In genomic region chr19:23283925-23284324, GRCh38 we compare ENCODE assay signal across 8 cellular contexts. TPM values are rescaled to one million over a fixed set of nuclear protein-coding genes. Genes with fewer than 3 reads are reported as not detected.
DNase-seq lines count a peak whose midpoint lies in the region; ATAC-seq and TF ChIP-seq lines count a peak whose summit lies in the region.

No MANE protein-coding gene starts in this region.

- in situ Hi-C loops in ACHN (cut with HindIII; ENCODE audit: low pct_ligation_motif_present, low pct_unique_long_range_greater_than_20kb, low sequenced_read_pairs) (no loop called here), GM13976 (cut with MboI; ENCODE audit: low sequenced_read_pairs, unreplicated experiment) (no loop called here)

- intact Hi-C loops in right cardiac atrium (cut with DNase I), result no loop called here

- H3K4me1 ChIP-seq in right cardiac atrium (ENCODE audit: control insufficient read depth, insufficient read depth, low read length), result no peaks in the 10 kb centered on the region

- H3K9me3 ChIP-seq in right cardiac atrium (ENCODE audit: control insufficient read depth, low read length), result peaks cover 2% of the 10 kb centered on the region

- 15% methylated on average over 6 of the region's 6 CpGs for WGBS in right cardiac atrium

- DNase-seq in ACHN (peak; percentile 39), GM13976 (ENCODE audit: low spot score) (no peak), RKO (ENCODE audit: low spot score) (peak; percentile 82), right cardiac atrium (peak; percentile 34 to 75 (median 68))
- peak; percentile 71 for DNase-seq in activated naive CD4-positive, alpha-beta T cell treated with Interleukin-2 at 50 U/mL for 16 hours
- peak; percentile 29 to 48 (median 42) for DNase-seq in stimulated activated CD4-positive, alpha-beta T cell treated with anti-CD3 and anti-CD28 coated beads, Interleukin-1b, Interleukin-23, amount 100 ng/mL, for 24 hours (ENCODE audit: low read depth in 4 of 4, low spot score in 1 of 4)

- ATAC-seq in right cardiac atrium (peak in 1 of 2 donors; percentile 77), HG03045 (IDR thresholded peaks at IDR 0.05; ENCODE audit: unreplicated experiment) (no peak), HG03520 (IDR thresholded peaks at IDR 0.05; ENCODE audit: unreplicated experiment) (no peak)

- no peak overlapping the region for H3K27ac ChIP-seq in right cardiac atrium (ENCODE audit: low read length)

- no peak overlapping the region for H3K4me3 ChIP-seq in right cardiac atrium (ENCODE audit: low read length)

- TF ChIP-seq CTCF in GM13976 (IDR thresholded peaks at IDR 0.05; ENCODE audit: borderline replicate concordance, control extremely low read depth, extremely low read depth, insufficient read depth, missing control alignments), result peak; percentile 7

- no peaks in the 10 kb centered on the region for H3K27me3 ChIP-seq in right cardiac atrium (ENCODE audit: control insufficient read depth, insufficient read depth)

RNA-seq across cellular contexts. Expression of gene ZNF724, which starts 33.7 kb away (rescaled TPM):
- total RNA-seq in right cardiac atrium, result 1 to 10 TPM in 2 of 4 donors, under 1 TPM in 2; 0.89 to 2.8 (median 1.3) TPM
- 0.34 TPM for polyA plus RNA-seq in right cardiac atrium
